In the genomic region with DNA sequence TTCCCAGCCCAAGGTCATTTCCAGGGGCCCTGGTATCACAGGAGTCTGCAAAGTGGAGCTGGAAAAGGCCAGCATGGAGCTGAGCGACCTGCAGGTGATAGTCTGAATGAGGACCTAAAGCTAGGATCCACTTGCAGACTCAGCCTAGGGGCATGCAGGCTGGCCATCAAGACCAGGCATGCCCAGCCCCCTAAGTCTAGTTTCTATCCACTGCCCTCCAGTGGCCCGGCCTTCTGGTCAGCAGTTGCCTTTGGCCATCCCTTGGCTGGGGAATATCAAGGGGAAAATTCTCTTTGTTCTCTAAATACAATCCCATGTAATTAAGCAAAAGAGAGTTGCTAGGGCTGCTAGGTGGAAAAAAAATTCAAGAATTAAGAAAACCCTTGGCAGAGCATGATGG, we compare ENCODE assay signal across 10 cellular contexts.
"Had no signal": no experiment of that assay in that cellular context is flagged by ENCODE, and none has a peak within 500 bp of the region (broad histone marks: within the 10 kb centered on the region; RNA-seq: fewer than 3 reads in every experiment).

No MANE protein-coding gene starts in this region.

- H3K27ac ChIP-seq: GM23248, HL-60 had no signal

- ATAC-seq: HCT116, HepG2 had no signal

- H3K9ac ChIP-seq: GM23248 had no signal

- H3K4me3 Mint-ChIP-seq: HFFc6, IgD-negative memory B cell had no signal

- H3K4me1 ChIP-seq: HAP-1 had no signal

- H2AFZ ChIP-seq: GM23248 had no signal

- H3K4me1 Mint-ChIP-seq: IgD-negative memory B cell had no signal

- H3K9me3 Mint-ChIP-seq: HFFc6 had no signal

- DNase-seq: GM23248, GOT3, H7, HFFc6, KBM-7 had no signal

- H3K27ac Mint-ChIP-seq: HFFc6, IgD-negative memory B cell had no signal

- H3K36me3 ChIP-seq: HAP-1 had no signal

- H3K9me3 ChIP-seq: HAP-1 had no signal

- H3K4me3 ChIP-seq: GM23248, HAP-1 had no signal
